Comparison of ENCODE assay signal across 1 cellular context in the genomic region with DNA sequence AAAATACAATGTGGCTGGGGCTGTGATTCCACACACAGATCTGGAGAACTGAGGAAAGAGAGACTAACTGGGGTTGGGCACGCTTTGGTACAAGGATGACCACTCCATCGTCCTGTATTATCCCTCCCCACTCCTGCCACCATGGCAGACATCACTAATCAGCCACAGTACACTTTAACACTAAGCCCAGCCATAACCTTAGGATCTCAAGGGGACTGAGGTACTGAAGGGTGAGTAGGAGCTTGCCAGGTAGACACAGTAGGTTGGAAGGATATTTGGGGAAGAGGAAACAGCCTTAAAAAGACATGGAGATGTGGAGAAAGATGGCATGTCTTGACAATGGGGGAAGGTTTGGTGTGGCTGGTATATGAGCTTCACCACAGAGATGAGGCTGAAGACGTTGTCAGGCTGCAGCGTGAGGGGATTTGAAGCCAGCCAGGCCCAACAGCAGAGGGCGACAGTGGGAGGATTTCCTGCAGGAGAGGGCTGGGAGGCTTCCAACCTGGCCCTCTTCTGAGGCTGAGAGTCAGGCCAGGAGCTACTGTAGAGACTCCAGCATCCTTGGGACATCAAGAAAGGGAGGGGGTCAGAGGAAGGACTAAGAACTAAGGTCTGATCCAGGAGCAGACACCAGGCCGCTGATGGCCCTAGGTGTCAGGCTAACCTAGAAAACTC.
TF ChIP-seq lines count a peak whose summit lies in the region.

No MANE protein-coding gene starts in this region.

TF ChIP-seq in SK-N-SH, 30 proteins besides CTCF, POLR2A, EP300 and RAD21 (continued from another document):
- TF ChIP-seq, protein P1, sequence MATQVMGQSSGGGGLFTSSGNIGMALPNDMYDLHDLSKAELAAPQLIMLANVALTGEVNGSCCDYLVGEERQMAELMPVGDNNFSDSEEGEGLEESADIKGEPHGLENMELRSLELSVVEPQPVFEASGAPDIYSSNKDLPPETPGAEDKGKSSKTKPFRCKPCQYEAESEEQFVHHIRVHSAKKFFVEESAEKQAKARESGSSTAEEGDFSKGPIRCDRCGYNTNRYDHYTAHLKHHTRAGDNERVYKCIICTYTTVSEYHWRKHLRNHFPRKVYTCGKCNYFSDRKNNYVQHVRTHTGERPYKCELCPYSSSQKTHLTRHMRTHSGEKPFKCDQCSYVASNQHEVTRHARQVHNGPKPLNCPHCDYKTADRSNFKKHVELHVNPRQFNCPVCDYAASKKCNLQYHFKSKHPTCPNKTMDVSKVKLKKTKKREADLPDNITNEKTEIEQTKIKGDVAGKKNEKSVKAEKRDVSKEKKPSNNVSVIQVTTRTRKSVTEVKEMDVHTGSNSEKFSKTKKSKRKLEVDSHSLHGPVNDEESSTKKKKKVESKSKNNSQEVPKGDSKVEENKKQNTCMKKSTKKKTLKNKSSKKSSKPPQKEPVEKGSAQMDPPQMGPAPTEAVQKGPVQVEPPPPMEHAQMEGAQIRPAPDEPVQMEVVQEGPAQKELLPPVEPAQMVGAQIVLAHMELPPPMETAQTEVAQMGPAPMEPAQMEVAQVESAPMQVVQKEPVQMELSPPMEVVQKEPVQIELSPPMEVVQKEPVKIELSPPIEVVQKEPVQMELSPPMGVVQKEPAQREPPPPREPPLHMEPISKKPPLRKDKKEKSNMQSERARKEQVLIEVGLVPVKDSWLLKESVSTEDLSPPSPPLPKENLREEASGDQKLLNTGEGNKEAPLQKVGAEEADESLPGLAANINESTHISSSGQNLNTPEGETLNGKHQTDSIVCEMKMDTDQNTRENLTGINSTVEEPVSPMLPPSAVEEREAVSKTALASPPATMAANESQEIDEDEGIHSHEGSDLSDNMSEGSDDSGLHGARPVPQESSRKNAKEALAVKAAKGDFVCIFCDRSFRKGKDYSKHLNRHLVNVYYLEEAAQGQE (IDR thresholded peaks at IDR 0.05; ENCODE audit: low read depth, low read length), result no peak
- no peak for TF ChIP-seq MEF2A (IDR thresholded peaks at IDR 0.05; ENCODE audit: borderline replicate concordance, low read depth)
